15 cellular contexts compared by ENCODE assay signal in the genomic region with DNA sequence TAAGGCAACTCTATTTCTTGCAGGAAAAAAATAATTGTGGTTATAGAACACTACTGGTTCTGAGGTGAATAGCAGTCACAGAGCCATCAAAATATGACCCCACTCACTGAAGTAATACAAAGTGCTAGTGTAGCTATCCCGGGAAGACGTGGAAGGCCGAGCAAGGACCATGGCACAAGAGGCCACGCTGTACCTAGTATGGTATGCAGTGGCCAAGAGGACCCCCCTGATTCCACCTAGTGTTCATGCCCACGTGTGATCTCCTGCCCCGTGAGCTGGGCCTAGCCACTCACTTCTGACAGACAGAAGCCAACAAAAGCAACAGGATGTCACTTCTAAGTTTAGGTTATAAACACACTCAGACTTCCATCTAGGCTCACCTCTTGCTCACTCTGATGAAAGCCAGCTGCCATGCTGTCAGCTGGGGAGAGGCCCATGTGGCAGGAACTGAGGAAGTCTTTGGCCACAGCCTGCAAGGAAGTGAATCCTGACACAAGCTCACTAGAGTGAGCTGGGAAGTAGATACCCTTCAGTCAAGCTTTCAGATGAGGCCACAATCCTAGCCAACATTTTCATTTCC. TPM values are rescaled to one million over a fixed set of nuclear protein-coding genes. Genes with fewer than 3 reads are reported as not detected.
DNase-seq lines count a peak whose midpoint lies in the region; ATAC-seq and TF ChIP-seq lines count a peak whose summit lies in the region.
"Had no signal": no experiment of that assay in that cellular context is flagged by ENCODE, and none has a peak within 500 bp of the region (broad histone marks: within the 10 kb centered on the region; RNA-seq: fewer than 3 reads in every experiment).

No MANE protein-coding gene starts in this region.

- no peak for TF ChIP-seq POLR2A in vagina (IDR thresholded peaks at IDR 0.05)

- peaks cover 33% of the 10 kb centered on the region for H3K4me1 Mint-ChIP-seq in T-helper 17 cell
- peaks cover 49 to 63% of the 10 kb centered on the region in 2 donors for H3K4me1 Mint-ChIP-seq in immature natural killer cell

- DNase-seq in DMS53 (lab: John Stamatoyannopoulos, UW) (peak; percentile 30), DMS53 treated with DMSO at 0.1 percent for 48 hours (lab: John Stamatoyannopoulos, UW; ENCODE audit: unreplicated experiment) (no peak), EH (ENCODE audit: low read depth) (peak; percentile 7), T-helper 17 cell (no peak), immature natural killer cell (no peak), NCI-H82 treated with DMSO at 0.1 percent for 48 hours (lab: John Stamatoyannopoulos, UW; ENCODE audit: unreplicated experiment) (no peak), NOMO-1 treated with DMSO at 0.1 percent for 48 hours (lab: John Stamatoyannopoulos, UW; ENCODE audit: unreplicated experiment) (no peak), vagina (ENCODE audit: extremely low spot score in 2 of 2) (no peak)
- DNase-seq: 8988T; activated CD8-positive, alpha-beta memory T cell treated with anti-CD3 and anti-CD28 coated beads, Interleukin-2, amount 50 U/mL, for 4 hours; body of pancreas; Calu3; nucleus accumbens; T-helper 9 cell had no signal

- ATAC-seq in T-helper 17 cell: no peak
- ATAC-seq: body of pancreas had no signal

- intact Hi-C loops in vagina (cut with DNase I): no loop called here

- no peak overlapping the region for H3K27ac ChIP-seq in vagina
- H3K27ac ChIP-seq: body of pancreas, tibial nerve had no signal

- H3K4me3 ChIP-seq in vagina: no peak overlapping the region
- H3K4me3 ChIP-seq: body of pancreas, tibial nerve had no signal

- TF ChIP-seq CTCF in vagina (IDR thresholded peaks at IDR 0.05): no peak

- H3K27me3 Mint-ChIP-seq in T-helper 17 cell (no peaks in the 10 kb centered on the region), immature natural killer cell (ENCODE audit: low read depth in 3 of 3) (peaks cover 0 to 10% (median 0%) of the 10 kb centered on the region in 3 donors)

- H3K27ac Mint-ChIP-seq in T-helper 17 cell (peak overlapping the region; percentile 59), immature natural killer cell (peak overlapping the region; percentile 73 to 94 (median 82))

- H3K36me3 Mint-ChIP-seq in T-helper 17 cell (ENCODE audit: low read depth) (peaks cover 11% of the 10 kb centered on the region), immature natural killer cell (peaks cover 36 to 55% (median 46%) of the 10 kb centered on the region in 3 donors)

- H3K27me3 ChIP-seq in vagina: no peaks in the 10 kb centered on the region
- H3K27me3 ChIP-seq: body of pancreas, tibial nerve had no signal

- no peak overlapping the region for H3K4me3 Mint-ChIP-seq in T-helper 17 cell
- H3K4me3 Mint-ChIP-seq in immature natural killer cell: no peak overlapping the region

- H3K9me3 Mint-ChIP-seq in immature natural killer cell: peaks cover 0 to 2% (median 0%) of the 10 kb centered on the region in 6 donors

- no peaks in the 10 kb centered on the region for H3K4me1 ChIP-seq in vagina
- H3K4me1 ChIP-seq: body of pancreas, tibial nerve had no signal

- H3K9me3 ChIP-seq in T-helper 17 cell (ENCODE audit: control insufficient read depth, low read length, poor library complexity, severe bottlenecking) (no peaks in the 10 kb centered on the region), vagina (no peaks in the 10 kb centered on the region)
- H3K9me3 ChIP-seq: body of pancreas, tibial nerve had no signal

- H3K36me3 ChIP-seq in vagina: peaks cover 0 to 93% of the 10 kb centered on the region in 2 donors

RNA-seq across cellular contexts. Expression of gene LSS, which starts 21.7 kb away (rescaled TPM):
- 10 to 100 TPM; 31.1 to 36.8 TPM for total RNA-seq in T-helper 17 cell
- 10 to 100 TPM; 11.3 to 26.2 (median 13.9) TPM for polyA plus RNA-seq in immature natural killer cell
- total RNA-seq in vagina: 103 TPM

RNA-seq across cellular contexts. Expression of gene MCM3AP, which starts 35.2 kb away (rescaled TPM):
- total RNA-seq in T-helper 17 cell (100 to 1,000 TPM; 114 to 120 TPM), vagina (115 TPM)
- polyA plus RNA-seq in immature natural killer cell: 10 to 100 TPM; 25.9 to 55.3 (median 28.5) TPM

RNA-seq across cellular contexts. Expression of gene YBEY, which starts 35.9 kb away (rescaled TPM):
- 10 to 100 TPM in 1 of 2 donors, 1 to 10 TPM in 1; 5.2 to 11.2 TPM for total RNA-seq in T-helper 17 cell
- polyA plus RNA-seq in immature natural killer cell: 10 to 100 TPM; 14.2 to 23.5 (median 22.1) TPM
- 11.3 TPM for total RNA-seq in vagina

Comparison
In these comparisons a context has a peak if more than half of its experiments do, and no peak if none do; other contexts are left out.
1. DNase-seq: peak in DMS53 (single experiment) and EH (single experiment); none in DMS53 treated with DMSO at 0.1 percent for 48 hours (single experiment), T-helper 17 cell (0 of 3), immature natural killer cell (0 of 3), NCI-H82 treated with DMSO at 0.1 percent for 48 hours (single experiment), NOMO-1 treated with DMSO at 0.1 percent for 48 hours (single experiment) and vagina (0 of 2).